Comparison of ENCODE assay signal across 21 cellular contexts in genomic region chr9:135502873-135503321, GRCh38. TPM values are rescaled to one million over a fixed set of nuclear protein-coding genes. Genes with fewer than 3 reads are reported as not detected.
DNase-seq lines count a peak whose midpoint lies in the region; ATAC-seq and TF ChIP-seq lines count a peak whose summit lies in the region.
"Had no signal": no experiment of that assay in that cellular context is flagged by ENCODE, and none has a peak within 500 bp of the region (broad histone marks: within the 10 kb centered on the region; RNA-seq: fewer than 3 reads in every experiment).

No MANE protein-coding gene starts in this region.

- CTCF ChIA-PET in mammary epithelial cell (lab: Charles Lee; ENCODE audit: low non-redundant PET), result no interaction called here

- 100% methylated on average over 2 of the region's 16 CpGs for WGBS in mammary epithelial cell (ENCODE audit: low coverage, missing lambda C conversion rate)

- no peaks in the 10 kb centered on the region for H3K27me3 Mint-ChIP-seq in CD4-positive, CD25-positive, alpha-beta regulatory T cell
- H3K27me3 Mint-ChIP-seq in activated T-helper 2 cell treated with anti-CD3 and anti-CD28 coated beads, Interferon-gamma antibody, Interleukin-2, Interleukin-4, amounts not matched to agents 10 μg/mL and 5 μg/mL and 100 μg/mL, durations not matched to agents 14 hours and 24 hours and 36 hours (ENCODE audit: low read depth), result peaks cover 7% of the 10 kb centered on the region
- peaks cover 3% of the 10 kb centered on the region for H3K27me3 Mint-ChIP-seq in nephron progenitor cell (ENCODE audit: low read depth, poor library complexity)

- H3K27me3 ChIP-seq in CD4-positive, CD25-positive, alpha-beta regulatory T cell (ENCODE audit: control insufficient read depth, insufficient read depth, low read length), result no peaks in the 10 kb centered on the region
- H3K27me3 ChIP-seq in DND-41 (ENCODE audit: insufficient read depth, low read length, poor library complexity), result no peaks in the 10 kb centered on the region
- no peaks in the 10 kb centered on the region for H3K27me3 ChIP-seq in mammary epithelial cell (ENCODE audit: insufficient read depth, low read length)
- H3K27me3 ChIP-seq: heart left ventricle, upper lobe of left lung had no signal

- H3K9me3 Mint-ChIP-seq in CD4-positive, CD25-positive, alpha-beta regulatory T cell, result no peaks in the 10 kb centered on the region
- H3K9me3 Mint-ChIP-seq in activated T-helper 2 cell treated with anti-CD3 and anti-CD28 coated beads, Interferon-gamma antibody, Interleukin-2, Interleukin-4, amounts not matched to agents 10 μg/mL and 5 μg/mL and 100 μg/mL, durations not matched to agents 14 hours and 24 hours and 36 hours, result no peaks in the 10 kb centered on the region
- peaks cover 2% of the 10 kb centered on the region for H3K9me3 Mint-ChIP-seq in nephron progenitor cell

- peaks cover 51% of the 10 kb centered on the region for H4K20me1 ChIP-seq in DND-41 (ENCODE audit: insufficient read depth, low read length)
- H4K20me1 ChIP-seq in mammary epithelial cell (ENCODE audit: insufficient read depth, low read length), result no peaks in the 10 kb centered on the region

- no peaks in the 10 kb centered on the region for H3K9me3 ChIP-seq in CD4-positive, CD25-positive, alpha-beta regulatory T cell (ENCODE audit: control insufficient read depth in 2 of 2, low read length in 2 of 2)
- no peaks in the 10 kb centered on the region for H3K9me3 ChIP-seq in DND-41 (ENCODE audit: insufficient read depth, low read length, severe bottlenecking)
- no peaks in the 10 kb centered on the region for H3K9me3 ChIP-seq in mammary epithelial cell (replicated peaks; ENCODE audit: insufficient read depth, low read length)
- H3K9me3 ChIP-seq: heart left ventricle, mucosa of descending colon, upper lobe of left lung had no signal

- H3K9ac ChIP-seq in DND-41 (ENCODE audit: low read depth, low read length) (no peak overlapping the region), mammary epithelial cell (ENCODE audit: insufficient read depth, low read length) (no peak overlapping the region)

- H3K4me3 Mint-ChIP-seq in CD4-positive, CD25-positive, alpha-beta regulatory T cell, result peak overlapping the region; percentile 15 to 92 (median 68)
- H3K4me3 Mint-ChIP-seq in activated T-helper 2 cell treated with anti-CD3 and anti-CD28 coated beads, Interferon-gamma antibody, Interleukin-2, Interleukin-4, amounts not matched to agents 10 μg/mL and 5 μg/mL and 100 μg/mL, durations not matched to agents 14 hours and 24 hours and 36 hours (ENCODE audit: low read depth), result peak overlapping the region; percentile 37
- peak overlapping the region; percentile 47 for H3K4me3 Mint-ChIP-seq in nephron progenitor cell

- BruUV-seq in mammary epithelial cell (replicated peaks; lab: Mats Ljungman, UMichigan), result no TSS peak

- no peak overlapping the region for H2AFZ ChIP-seq in DND-41 (ENCODE audit: low read depth, low read length)
- H2AFZ ChIP-seq in mammary epithelial cell (ENCODE audit: low read depth, low read length), result no peak overlapping the region

- H3K4me3 ChIP-seq in CD4-positive, CD25-positive, alpha-beta regulatory T cell (ENCODE audit: low read depth, low read length), result no peak overlapping the region
- 0 out of 4 replicates have a peak overlapping the region, but pooled peaks of 1 of the 2 experiments have one; percentile 93 for H3K4me3 ChIP-seq in DND-41 (ENCODE audit: low read depth in 1 of 2, low read length in 2 of 2)
- no peak overlapping the region for H3K4me3 ChIP-seq in coronary artery
- H3K4me3 ChIP-seq in mammary epithelial cell (replicated peaks in 1 of 3; ENCODE audit: insufficient read depth in 1 of 3, low read depth in 2 of 3, low read length in 3 of 3), result no peak overlapping the region
- H3K4me3 ChIP-seq: heart left ventricle, mucosa of descending colon, upper lobe of left lung had no signal

- H3K4me1 ChIP-seq in CD4-positive, CD25-positive, alpha-beta regulatory T cell (ENCODE audit: control insufficient read depth, insufficient read depth, low read length, poor library complexity, severe bottlenecking), result peaks cover 28% of the 10 kb centered on the region
- H3K4me1 ChIP-seq in DND-41 (ENCODE audit: insufficient read depth, low read length), result peaks cover 30% of the 10 kb centered on the region
- H3K4me1 ChIP-seq in mammary epithelial cell (ENCODE audit: insufficient read depth, low read length), result peaks cover 21% of the 10 kb centered on the region

- in situ Hi-C loops in mammary epithelial cell (cut with MboI; ENCODE audit: low sequenced_read_pairs in 2 of 2), result no loop called here

- intact Hi-C loops in activated T-helper 2 cell treated with anti-CD3 and anti-CD28 coated beads, Interferon-gamma antibody, Interleukin-2, Interleukin-4, amounts not matched to agents 10 μg/mL and 5 μg/mL and 100 μg/mL, durations not matched to agents 14 hours and 24 hours and 36 hours (cut with micrococcal nuclease), result no loop called here
- intact Hi-C loops in mammary epithelial cell (cut with micrococcal nuclease), result no loop called here

- H3K4me1 Mint-ChIP-seq in CD4-positive, CD25-positive, alpha-beta regulatory T cell, result peaks cover 0 to 32% (median 13%) of the 10 kb centered on the region in 4 donors
- peaks cover 15% of the 10 kb centered on the region for H3K4me1 Mint-ChIP-seq in activated T-helper 2 cell treated with anti-CD3 and anti-CD28 coated beads, Interferon-gamma antibody, Interleukin-2, Interleukin-4, amounts not matched to agents 10 μg/mL and 5 μg/mL and 100 μg/mL, durations not matched to agents 14 hours and 24 hours and 36 hours (ENCODE audit: low read depth)
- peaks cover 61% of the 10 kb centered on the region for H3K4me1 Mint-ChIP-seq in nephron progenitor cell

- peak overlapping the region; percentile 99 for H3K4me2 ChIP-seq in DND-41 (ENCODE audit: insufficient read depth, low read length)
- H3K4me2 ChIP-seq in mammary epithelial cell (ENCODE audit: insufficient read depth, low read depth, low read length), result no peak overlapping the region

- DNase-seq in CD4-positive, CD25-positive, alpha-beta regulatory T cell, result no peak
- no peak for DNase-seq in DND-41
- no peak for DNase-seq in activated T-helper 2 cell treated with anti-CD3 and anti-CD28 coated beads, Interferon-gamma antibody, Interleukin-2, Interleukin-4, amounts not matched to agents 10 μg/mL and 5 μg/mL and 100 μg/mL, durations not matched to agents 14 hours and 24 hours and 36 hours (ENCODE audit: low spot score)
- no peak for DNase-seq in nephron progenitor cell
- DNase-seq in KG1 (lab: John Stamatoyannopoulos, UW), result no peak
- DNase-seq in NCI-H226, result no peak
- DNase-seq in coronary artery (ENCODE audit: low spot score), result no peak
- DNase-seq in mammary epithelial cell, result no peak
- DNase-seq: IMR-90; NCI-H1048; NCI-H2107; NCI-H526 treated with DMSO at 0.1 percent for 48 hours; stimulated activated CD4-positive, alpha-beta T cell treated with anti-CD3 and anti-CD28 coated beads, Interleukin-12 subunit alpha, Interleukin-12 subunit beta, amount 100 ng/mL, for 4 hours; stimulated activated naive CD4-positive, alpha-beta T cell had no signal

- peaks cover 23% of the 10 kb centered on the region for H3K36me3 ChIP-seq in CD4-positive, CD25-positive, alpha-beta regulatory T cell (ENCODE audit: control insufficient read depth, insufficient read depth, low read length)
- peaks cover 37% of the 10 kb centered on the region for H3K36me3 ChIP-seq in DND-41 (ENCODE audit: insufficient read depth, low read length)
- peaks cover 15% of the 10 kb centered on the region for H3K36me3 ChIP-seq in mammary epithelial cell (ENCODE audit: insufficient read depth, low read length)

- ATAC-seq in CD4-positive, CD25-positive, alpha-beta regulatory T cell (ENCODE audit: low read depth in 2 of 2), result no peak
- no peak for ATAC-seq in DND-41 (ENCODE audit: insufficient read depth, low read depth)
- ATAC-seq: heart left ventricle, mucosa of descending colon had no signal

- peaks cover 13% of the 10 kb centered on the region for H3K36me3 Mint-ChIP-seq in CD4-positive, CD25-positive, alpha-beta regulatory T cell
- H3K36me3 Mint-ChIP-seq in activated T-helper 2 cell treated with anti-CD3 and anti-CD28 coated beads, Interferon-gamma antibody, Interleukin-2, Interleukin-4, amounts not matched to agents 10 μg/mL and 5 μg/mL and 100 μg/mL, durations not matched to agents 14 hours and 24 hours and 36 hours (ENCODE audit: low read depth), result peaks cover 38% of the 10 kb centered on the region
- peaks cover 19% of the 10 kb centered on the region for H3K36me3 Mint-ChIP-seq in nephron progenitor cell (ENCODE audit: low read depth)

- H3K79me2 ChIP-seq in DND-41 (ENCODE audit: insufficient read depth, low read length) (peaks cover 24% of the 10 kb centered on the region), mammary epithelial cell (ENCODE audit: insufficient read depth, low read length) (peaks cover 32% of the 10 kb centered on the region)

- peak overlapping the region in 1 of 3 donors; percentile 78 for H3K27ac Mint-ChIP-seq in CD4-positive, CD25-positive, alpha-beta regulatory T cell
- H3K27ac Mint-ChIP-seq in activated T-helper 2 cell treated with anti-CD3 and anti-CD28 coated beads, Interferon-gamma antibody, Interleukin-2, Interleukin-4, amounts not matched to agents 10 μg/mL and 5 μg/mL and 100 μg/mL, durations not matched to agents 14 hours and 24 hours and 36 hours, result no peak overlapping the region
- H3K27ac Mint-ChIP-seq in nephron progenitor cell, result no peak overlapping the region

- dilution Hi-C loops in mammary epithelial cell (cut with HindIII; ENCODE audit: low sequenced_read_pairs), result no loop called here

- no peak overlapping the region for H3K27ac ChIP-seq in CD4-positive, CD25-positive, alpha-beta regulatory T cell (ENCODE audit: insufficient read depth, low read length, poor library complexity, severe bottlenecking)
- H3K27ac ChIP-seq in DND-41 (ENCODE audit: low read length), result no peak overlapping the region
- no peak overlapping the region for H3K27ac ChIP-seq in coronary artery
- no peak overlapping the region for H3K27ac ChIP-seq in mammary epithelial cell (ENCODE audit: insufficient read depth, low read depth, low read length)
- H3K27ac ChIP-seq: heart left ventricle, upper lobe of left lung had no signal

- TF ChIP-seq CTCF in DND-41 (IDR thresholded peaks at IDR 0.05; ENCODE audit: borderline replicate concordance, extremely low read depth, low read length, poor library complexity, severe bottlenecking) (no peak), nephron progenitor cell (IDR thresholded peaks at IDR 0.05) (no peak), coronary artery (IDR thresholded peaks at IDR 0.05) (no peak), mammary epithelial cell (conservative IDR thresholded peaks at IDR 0.05 in 1 of 2, IDR thresholded peaks at IDR 0.05 in 1 of 2; ENCODE audit: extremely low read depth in 1 of 2, insufficient read depth in 1 of 2, low read depth in 1 of 2, low read length in 2 of 2) (no peak)

RNA-seq across cellular contexts. Expression of gene MRPS2, which starts 2.4 kb away (rescaled TPM):
- 18.1 TPM for total RNA-seq in CD4-positive, CD25-positive, alpha-beta regulatory T cell
- 10 to 100 TPM; 47.1 to 56.7 (median 53.5) TPM for polyA plus RNA-seq in CD4-positive, CD25-positive, alpha-beta regulatory T cell
- 61.7 TPM in 2 replicates for total RNA-seq in activated T-helper 2 cell treated with anti-CD3 and anti-CD28 coated beads, Interferon-gamma antibody, Interleukin-2, Interleukin-4, amounts not matched to agents 10 μg/mL and 5 μg/mL and 100 μg/mL, durations not matched to agents 14 hours and 24 hours and 36 hours
- total RNA-seq in mammary epithelial cell, result 10 to 100 TPM; 21.5 to 46.2 TPM
- 193 TPM for polyA plus RNA-seq in mammary epithelial cell
- 125 TPM for polyA minus RNA-seq in mammary epithelial cell

RNA-seq across cellular contexts. Expression of gene LCN1, which starts 18.3 kb away (rescaled TPM):
- not detected for total RNA-seq in CD4-positive, CD25-positive, alpha-beta regulatory T cell
- polyA plus RNA-seq in CD4-positive, CD25-positive, alpha-beta regulatory T cell, result not detected
- total RNA-seq in activated T-helper 2 cell treated with anti-CD3 and anti-CD28 coated beads, Interferon-gamma antibody, Interleukin-2, Interleukin-4, amounts not matched to agents 10 μg/mL and 5 μg/mL and 100 μg/mL, durations not matched to agents 14 hours and 24 hours and 36 hours, result not detected in 2 replicates
- not detected for total RNA-seq in mammary epithelial cell
- not detected for polyA plus RNA-seq in mammary epithelial cell
- polyA minus RNA-seq in mammary epithelial cell, result not detected
- total RNA-seq: activated CD8-positive, alpha-beta memory T cell treated with anti-CD3 and anti-CD28 coated beads for 36 hours; IMR-90; mucosa of descending colon; OCI-LY7; upper lobe of left lung had no signal
- polyA plus RNA-seq: BJ, IMR-90, keratinocyte had no signal

RNA-seq across cellular contexts. Expression of gene PPP1R26, which starts 23.3 kb away (rescaled TPM):
- 2.5 TPM for total RNA-seq in CD4-positive, CD25-positive, alpha-beta regulatory T cell
- polyA plus RNA-seq in CD4-positive, CD25-positive, alpha-beta regulatory T cell, result under 1 TPM in 3 of 4 donors, not detected in 1; 0.05 to 0.64 (median 0.06) TPM
- total RNA-seq in activated T-helper 2 cell treated with anti-CD3 and anti-CD28 coated beads, Interferon-gamma antibody, Interleukin-2, Interleukin-4, amounts not matched to agents 10 μg/mL and 5 μg/mL and 100 μg/mL, durations not matched to agents 14 hours and 24 hours and 36 hours, result 2.2 and 2.3 TPM in 2 replicates
- 10 to 100 TPM; 13.2 to 17.2 TPM for total RNA-seq in mammary epithelial cell
- polyA plus RNA-seq in mammary epithelial cell, result 4.8 TPM
- 12.7 TPM for polyA minus RNA-seq in mammary epithelial cell

RNA-seq across cellular contexts. Expression of gene OBP2A, which starts 43.0 kb away (rescaled TPM):
- not detected for total RNA-seq in CD4-positive, CD25-positive, alpha-beta regulatory T cell
- not detected for polyA plus RNA-seq in CD4-positive, CD25-positive, alpha-beta regulatory T cell
- total RNA-seq in activated T-helper 2 cell treated with anti-CD3 and anti-CD28 coated beads, Interferon-gamma antibody, Interleukin-2, Interleukin-4, amounts not matched to agents 10 μg/mL and 5 μg/mL and 100 μg/mL, durations not matched to agents 14 hours and 24 hours and 36 hours, result not detected in 2 replicates
- total RNA-seq in mammary epithelial cell, result not detected
- not detected for polyA plus RNA-seq in mammary epithelial cell
- polyA minus RNA-seq in mammary epithelial cell, result not detected
- total RNA-seq: activated CD8-positive, alpha-beta memory T cell treated with anti-CD3 and anti-CD28 coated beads for 36 hours; heart left ventricle; IMR-90; mucosa of descending colon; OCI-LY7; upper lobe of left lung had no signal
- polyA plus RNA-seq: BJ, heart left ventricle, IMR-90, keratinocyte had no signal

RNA-seq across cellular contexts. Expression of gene PAEP, which starts 58.7 kb away (rescaled TPM):
- not detected for total RNA-seq in CD4-positive, CD25-positive, alpha-beta regulatory T cell
- not detected for polyA plus RNA-seq in CD4-positive, CD25-positive, alpha-beta regulatory T cell
- not detected in 2 replicates for total RNA-seq in activated T-helper 2 cell treated with anti-CD3 and anti-CD28 coated beads, Interferon-gamma antibody, Interleukin-2, Interleukin-4, amounts not matched to agents 10 μg/mL and 5 μg/mL and 100 μg/mL, durations not matched to agents 14 hours and 24 hours and 36 hours
- not detected for total RNA-seq in mammary epithelial cell
- not detected for polyA plus RNA-seq in mammary epithelial cell
- not detected for polyA minus RNA-seq in mammary epithelial cell
- total RNA-seq: activated CD8-positive, alpha-beta memory T cell treated with anti-CD3 and anti-CD28 coated beads for 36 hours; heart left ventricle; IMR-90; mucosa of descending colon; OCI-LY7 had no signal
- polyA plus RNA-seq: BJ, heart left ventricle, IMR-90, keratinocyte had no signal
